30 cellular contexts compared by ENCODE assay signal in the genomic region with DNA sequence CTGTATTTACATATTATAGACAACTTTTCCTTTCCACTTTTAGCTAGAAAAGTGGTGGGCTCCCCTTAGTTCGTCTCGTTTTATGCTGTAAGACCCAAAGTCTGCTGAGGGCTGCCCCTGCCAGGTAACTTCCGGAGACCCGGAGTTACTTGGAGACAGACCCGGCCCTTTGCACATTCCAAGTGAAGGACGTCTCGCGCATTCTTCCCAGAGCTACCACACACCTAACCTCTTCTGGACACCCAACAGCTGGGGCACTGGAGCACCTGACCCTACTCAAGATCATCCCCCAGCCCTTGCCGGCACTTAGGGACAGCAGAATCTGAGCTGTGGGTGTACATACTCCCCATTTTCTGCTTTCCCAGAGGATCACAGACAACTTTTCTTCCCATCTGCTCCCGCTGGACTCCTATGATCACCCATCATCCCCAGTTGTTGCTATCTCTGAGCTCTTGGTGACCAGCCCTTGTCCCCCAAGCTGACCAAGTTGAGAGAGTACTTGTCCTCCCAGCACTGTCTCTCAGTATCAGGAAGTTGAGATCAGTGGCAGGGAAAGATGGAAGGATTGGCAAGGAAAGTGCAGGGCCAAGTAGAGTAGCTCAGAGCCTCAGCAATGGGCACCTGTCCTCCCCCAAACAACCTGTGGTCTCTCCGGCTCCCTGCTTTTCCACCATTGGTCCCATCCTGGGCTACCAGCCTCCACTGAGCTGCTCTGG. TPM values are rescaled to one million over a fixed set of nuclear protein-coding genes. Genes with fewer than 3 reads are reported as not detected.
DNase-seq lines count a peak whose midpoint lies in the region; ATAC-seq and TF ChIP-seq lines count a peak whose summit lies in the region.
"Had no signal": no experiment of that assay in that cellular context is flagged by ENCODE, and none has a peak within 500 bp of the region (broad histone marks: within the 10 kb centered on the region; RNA-seq: fewer than 3 reads in every experiment).

No MANE protein-coding gene starts in this region.

- peak overlapping the region; percentile 48 to 90 for H3K9ac ChIP-seq in colonic mucosa (ENCODE audit: low read depth in 2 of 2, low read length in 2 of 2)
- peak overlapping the region; percentile 66 to 95 for H3K9ac ChIP-seq in mucosa of rectum (ENCODE audit: low read depth in 1 of 2, low read length in 2 of 2)

- no peak for TF ChIP-seq EP300 in transverse colon (IDR thresholded peaks at IDR 0.05; ENCODE audit: low read depth)

- DNase-seq in activated CD4-positive, alpha-beta T cell treated with anti-CD3 and anti-CD28 coated beads, Interleukin-2, amount 10 ng/mL, durations not matched to agents 24 days and 14 days, result peak; percentile 28
- no peak for DNase-seq in activated CD4-positive, alpha-beta T cell treated with anti-CD3 and anti-CD28 coated beads for 1 hour
- DNase-seq in colonic mucosa (peak; percentile 60), transverse colon (peak; percentile 33), T-helper 17 cell (no peak), NCI-H2227 treated with DMSO at 0.1 percent for 48 hours (lab: John Stamatoyannopoulos, UW) (no peak)
- DNase-seq: 8988T; activated CD4-positive, alpha-beta T cell treated with anti-CD3 and anti-CD28 coated beads, Interleukin-2, amount 10 ng/mL, durations not matched to agents 7 days and 5 days; activated effector memory CD4-positive, alpha-beta T cell treated with anti-CD3 and anti-CD28 coated beads, Interleukin-2, amount 50 U/mL, for 16 hours; activated naive CD8-positive, alpha-beta T cell treated with anti-CD3 and anti-CD28 coated beads, Interleukin-2, amount 50 U/mL, for 24 hours; cortex of kidney; DMS79 treated with DMSO at 0.1 percent for 48 hours; GF-D8; Karpas-422; lower lobe of right lung; NCI-H1930; NCI-H2171 treated with DMSO at 0.1 percent for 48 hours; NCI-H510A treated with DMSO at 0.1 percent for 48 hours; stimulated activated CD4-positive, alpha-beta T cell treated with anti-CD3 and anti-CD28 coated beads, Interleukin-4, amount 100 ng/mL, for 4 hours; T1000; trophoblast cell; WERI-Rb-1 had no signal

- H3K27me3 ChIP-seq in colonic mucosa, result peaks cover 37% of the 10 kb centered on the region
- peaks cover 37 to 45% of the 10 kb centered on the region in 2 donors for H3K27me3 ChIP-seq in mucosa of rectum (ENCODE audit: control insufficient read depth in 2 of 2, insufficient read depth in 2 of 2, low read length in 2 of 2)
- peaks cover 100% of the 10 kb centered on the region for H3K27me3 ChIP-seq in transverse colon
- H3K27me3 ChIP-seq: SJSA1 had no signal

- H3K9me3 ChIP-seq in colonic mucosa (no peaks in the 10 kb centered on the region), mucosa of rectum (ENCODE audit: control insufficient read depth in 2 of 2, low read length in 2 of 2) (no peaks in the 10 kb centered on the region), transverse colon (no peaks in the 10 kb centered on the region), T-helper 17 cell (ENCODE audit: control insufficient read depth, low read length, poor library complexity, severe bottlenecking) (peaks cover 6% of the 10 kb centered on the region)
- H3K9me3 ChIP-seq: HAP-1, lower lobe of right lung, SJSA1 had no signal

- H3K4me1 ChIP-seq in colonic mucosa (no peaks in the 10 kb centered on the region), mucosa of rectum (ENCODE audit: control insufficient read depth in 2 of 2, insufficient read depth in 2 of 2, low read length in 2 of 2) (peaks cover 3 to 35% of the 10 kb centered on the region in 2 donors), transverse colon (peaks cover 6 to 59% (median 36%) of the 10 kb centered on the region in 4 donors)

- H3K36me3 ChIP-seq in colonic mucosa, result no peaks in the 10 kb centered on the region
- H3K36me3 ChIP-seq in mucosa of rectum (ENCODE audit: control insufficient read depth in 2 of 2, insufficient read depth in 2 of 2, low read length in 2 of 2), result no peaks in the 10 kb centered on the region
- H3K36me3 ChIP-seq in transverse colon, result no peaks in the 10 kb centered on the region
- H3K36me3 ChIP-seq: HAP-1, lower lobe of right lung, SJSA1, WERI-Rb-1 had no signal

- H3K9me3 Mint-ChIP-seq in activated CD4-positive, alpha-beta T cell treated with anti-CD3 and anti-CD28 coated beads, Interleukin-2, amount 10 ng/mL, durations not matched to agents 24 days and 14 days, result peaks cover 16% of the 10 kb centered on the region
- H3K9me3 Mint-ChIP-seq: activated CD4-positive, alpha-beta T cell treated with anti-CD3 and anti-CD28 coated beads, Interleukin-2, amount 10 ng/mL, durations not matched to agents 7 days and 5 days; activated naive CD8-positive, alpha-beta T cell treated with anti-CD3 and anti-CD28 coated beads, Interleukin-2, amount 50 U/mL, for 24 hours; nephron progenitor cell had no signal

- intact Hi-C loops in activated CD4-positive, alpha-beta T cell treated with anti-CD3 and anti-CD28 coated beads, Interleukin-2, amount 10 ng/mL, durations not matched to agents 24 days and 14 days (cut with micrococcal nuclease), result no loop called here
- intact Hi-C loops in colonic mucosa (cut with DNase I), result no loop called here
- intact Hi-C loops in transverse colon (cut with DNase I; ENCODE audit: low total_unique reads), result no loop called here

- ATAC-seq in HG03457 (IDR thresholded peaks at IDR 0.05; ENCODE audit: unreplicated experiment) (no peak), T-helper 17 cell (no peak)
- ATAC-seq: activated naive CD8-positive, alpha-beta T cell treated with anti-CD3 and anti-CD28 coated beads, Interleukin-2, amount 50 U/mL, for 24 hours; lower lobe of right lung had no signal

- TF ChIP-seq POLR2A in transverse colon (IDR thresholded peaks at IDR 0.05), result no peak

- H3K27ac Mint-ChIP-seq in activated CD4-positive, alpha-beta T cell treated with anti-CD3 and anti-CD28 coated beads, Interleukin-2, amount 10 ng/mL, durations not matched to agents 24 days and 14 days, result no peak overlapping the region
- no peak overlapping the region for H3K27ac Mint-ChIP-seq in T-helper 17 cell
- H3K27ac Mint-ChIP-seq: activated naive CD8-positive, alpha-beta T cell treated with anti-CD3 and anti-CD28 coated beads, Interleukin-2, amount 50 U/mL, for 24 hours; nephron progenitor cell had no signal

- WGBS in transverse colon (ENCODE audit: low coverage in 1 of 2), 2 donors, result 11 to 80% methylated on average over 1 to 11 of the region's 11 CpGs

- H3K36me3 Mint-ChIP-seq in activated CD4-positive, alpha-beta T cell treated with anti-CD3 and anti-CD28 coated beads, Interleukin-2, amount 10 ng/mL, durations not matched to agents 24 days and 14 days (ENCODE audit: low read depth), result peaks cover 8% of the 10 kb centered on the region
- peaks cover 2% of the 10 kb centered on the region for H3K36me3 Mint-ChIP-seq in T-helper 17 cell (ENCODE audit: low read depth)

- peak overlapping the region; percentile 84 for H3K27ac ChIP-seq in colonic mucosa
- peak overlapping the region; percentile 91 to 93 for H3K27ac ChIP-seq in mucosa of rectum (ENCODE audit: low read depth in 2 of 2, low read length in 2 of 2)
- peak overlapping the region; percentile 83 to 90 (median 87) for H3K27ac ChIP-seq in transverse colon
- H3K27ac ChIP-seq: C4-2B, HL-60, lower lobe of right lung, RWPE1, SJSA1, WERI-Rb-1 had no signal

- peaks cover 6% of the 10 kb centered on the region for H3K4me1 Mint-ChIP-seq in activated CD4-positive, alpha-beta T cell treated with anti-CD3 and anti-CD28 coated beads, Interleukin-2, amount 10 ng/mL, durations not matched to agents 24 days and 14 days
- peaks cover 11% of the 10 kb centered on the region for H3K4me1 Mint-ChIP-seq in T-helper 17 cell

- H3K4me3 ChIP-seq in colonic mucosa (no peak overlapping the region), mucosa of rectum (ENCODE audit: low read length in 2 of 2) (peak overlapping the region; percentile 22 to 91), transverse colon (peak overlapping the region in 2 of 4 donors; percentile 10 to 98)
- H3K4me3 ChIP-seq: HAP-1, lower lobe of right lung, SJSA1 had no signal

- no peak overlapping the region for H3K4me3 Mint-ChIP-seq in activated CD4-positive, alpha-beta T cell treated with anti-CD3 and anti-CD28 coated beads, Interleukin-2, amount 10 ng/mL, durations not matched to agents 24 days and 14 days
- H3K4me3 Mint-ChIP-seq in T-helper 17 cell, result no peak overlapping the region
- H3K4me3 Mint-ChIP-seq: activated CD4-positive, alpha-beta T cell treated with anti-CD3 and anti-CD28 coated beads, Interleukin-2, amount 10 ng/mL, durations not matched to agents 7 days and 5 days; nephron progenitor cell had no signal

- in situ Hi-C loops in transverse colon (cut with MboI; ENCODE audit: low pct_ligation_motif_present in 1 of 4, low pct_unique_long_range_greater_than_20kb in 1 of 4, low sequenced_read_pairs in 3 of 4), result no loop called here

- TF ChIP-seq CTCF in colonic mucosa (IDR thresholded peaks at IDR 0.05) (no peak), transverse colon (IDR thresholded peaks at IDR 0.05) (no peak)

- peaks cover 79% of the 10 kb centered on the region for H3K27me3 Mint-ChIP-seq in activated CD4-positive, alpha-beta T cell treated with anti-CD3 and anti-CD28 coated beads, Interleukin-2, amount 10 ng/mL, durations not matched to agents 24 days and 14 days
- peaks cover 70% of the 10 kb centered on the region for H3K27me3 Mint-ChIP-seq in T-helper 17 cell

RNA-seq across cellular contexts. Expression of a gene that starts 8.4 kb away (rescaled TPM):
- 0.07 TPM in 1 of 2 replicates, not detected in the other for total RNA-seq in activated CD4-positive, alpha-beta T cell treated with anti-CD3 and anti-CD28 coated beads, Interleukin-2, amount 10 ng/mL, durations not matched to agents 24 days and 14 days
- total RNA-seq in colonic mucosa (100 to 1,000 TPM; 133 to 178 TPM), transverse colon (100 to 1,000 TPM; 289 to 316 (median 293) TPM), T-helper 17 cell (under 1 TPM; 0.05 to 0.29 TPM)

Comparison
In these comparisons a context has a peak if more than half of its experiments do, and no peak if none do; other contexts are left out.
1. DNase-seq: peak in activated CD4-positive, alpha-beta T cell treated with anti-CD3 and anti-CD28 coated beads, Interleukin-2, amount 10 ng/mL, durations not matched to agents 24 days and 14 days (single experiment), colonic mucosa (single experiment) and transverse colon (single experiment); none in activated CD4-positive, alpha-beta T cell treated with anti-CD3 and anti-CD28 coated beads for 1 hour (single experiment), T-helper 17 cell (0 of 3) and NCI-H2227 treated with DMSO at 0.1 percent for 48 hours (single experiment).
2. RNA of a gene that starts 8.4 kb away (total RNA-seq): 289 to 316 TPM in transverse colon and 133 to 178 TPM in colonic mucosa; 0.05 to 0.29 TPM in T-helper 17 cell and 0.07 TPM in activated CD4-positive, alpha-beta T cell treated with anti-CD3 and anti-CD28 coated beads, Interleukin-2, amount 10 ng/mL, durations not matched to agents 24 days and 14 days; every median in the first group is over 100 times any median in the second.
3. Peak in every context shown above with its lines, with median percentiles within 50 percentile points of each other: H3K27ac ChIP-seq.